In genomic region chr7:3300221-3300650, GRCh38 we compare ENCODE assay signal across 8 cellular contexts. TPM values are rescaled to one million over a fixed set of nuclear protein-coding genes. Genes with fewer than 3 reads are reported as not detected.
DNase-seq lines count a peak whose midpoint lies in the region; TF ChIP-seq lines count a peak whose summit lies in the region.

No MANE protein-coding gene starts in this region.

- no peak overlapping the region for H3K27ac Mint-ChIP-seq in activated T-cell treated with anti-CD3 and anti-CD28 coated beads, Interleukin-2, amount 50 U/mL, for 24 hours
- H3K27ac Mint-ChIP-seq in activated naive CD8-positive, alpha-beta T cell treated with anti-CD3 and anti-CD28 coated beads for 36 hours: no peak overlapping the region

- H3K36me3 Mint-ChIP-seq in activated T-cell treated with anti-CD3 and anti-CD28 coated beads, Interleukin-2, amount 50 U/mL, for 24 hours (ENCODE audit: low read depth): no peaks in the 10 kb centered on the region
- no peaks in the 10 kb centered on the region for H3K36me3 Mint-ChIP-seq in activated naive CD8-positive, alpha-beta T cell treated with anti-CD3 and anti-CD28 coated beads for 36 hours

- H3K9me3 ChIP-seq in tibial nerve: no peaks in the 10 kb centered on the region

- no peak overlapping the region for H3K27ac ChIP-seq in tibial nerve

- H3K27me3 ChIP-seq in tibial nerve: no peaks in the 10 kb centered on the region

- H3K4me1 Mint-ChIP-seq in activated T-cell treated with anti-CD3 and anti-CD28 coated beads, Interleukin-2, amount 50 U/mL, for 24 hours (ENCODE audit: low read depth): peaks cover 18% of the 10 kb centered on the region
- peaks cover 7% of the 10 kb centered on the region for H3K4me1 Mint-ChIP-seq in activated naive CD8-positive, alpha-beta T cell treated with anti-CD3 and anti-CD28 coated beads for 36 hours

- TF ChIP-seq CTCF in tibial nerve (IDR thresholded peaks at IDR 0.05): no peak

- H3K36me3 ChIP-seq in tibial nerve: no peaks in the 10 kb centered on the region

- no peak for TF ChIP-seq EP300 in tibial nerve (IDR thresholded peaks at IDR 0.05)

- peak overlapping the region; percentile 39 to 72 (median 51) for H3K4me3 ChIP-seq in tibial nerve

- H3K4me3 Mint-ChIP-seq in activated T-cell treated with anti-CD3 and anti-CD28 coated beads, Interleukin-2, amount 50 U/mL, for 24 hours: peak overlapping the region; percentile 56
- H3K4me3 Mint-ChIP-seq in activated naive CD8-positive, alpha-beta T cell treated with anti-CD3 and anti-CD28 coated beads for 36 hours: peak overlapping the region; percentile 42

- peaks cover 0 to 23% (median 6%) of the 10 kb centered on the region in 4 donors for H3K4me1 ChIP-seq in tibial nerve

- H3K9me3 Mint-ChIP-seq in activated T-cell treated with anti-CD3 and anti-CD28 coated beads, Interleukin-2, amount 50 U/mL, for 24 hours: no peaks in the 10 kb centered on the region
- no peaks in the 10 kb centered on the region for H3K9me3 Mint-ChIP-seq in activated naive CD8-positive, alpha-beta T cell treated with anti-CD3 and anti-CD28 coated beads for 36 hours

- no peak for TF ChIP-seq POLR2A in tibial nerve (IDR thresholded peaks at IDR 0.05)

- 1 to 3% methylated on average over 17 to 20 of the region's 20 CpGs for WGBS in tibial nerve, 2 donors

- H3K27me3 Mint-ChIP-seq in activated T-cell treated with anti-CD3 and anti-CD28 coated beads, Interleukin-2, amount 50 U/mL, for 24 hours: peaks cover 44% of the 10 kb centered on the region
- H3K27me3 Mint-ChIP-seq in activated naive CD8-positive, alpha-beta T cell treated with anti-CD3 and anti-CD28 coated beads for 36 hours: peaks cover 32% of the 10 kb centered on the region

- no peak for DNase-seq in activated T-cell treated with anti-CD3 and anti-CD28 coated beads, Interleukin-2, amount 50 U/mL, for 24 hours
- DNase-seq in activated T-cell treated with anti-CD3 and anti-CD28 coated beads for 4 hours (no peak), kidney tubule cell (ENCODE audit: low spot score) (peak; percentile 50), tibial nerve (ENCODE audit: low spot score in 2 of 2) (no peak), HT-29 (ENCODE audit: low spot score) (no peak), MV-4-11 (lab: John Stamatoyannopoulos, UW) (no peak), GDM1 (lab: John Stamatoyannopoulos, UW) (no peak)
- DNase-seq in activated naive CD8-positive, alpha-beta T cell treated with anti-CD3 and anti-CD28 coated beads for 36 hours: no peak

RNA-seq across cellular contexts. Expression of gene SDK1, which starts 0.8 kb away (rescaled TPM):
- total RNA-seq in activated naive CD8-positive, alpha-beta T cell treated with anti-CD3 and anti-CD28 coated beads for 36 hours: under 1 TPM; 0.49 to 0.54 TPM
- total RNA-seq in tibial nerve: 10 to 100 TPM in 3 of 4 donors, 1 to 10 TPM in 1; 8.2 to 16.2 (median 12.9) TPM
- total RNA-seq in HT-29 (2014; rRNA removed; shearing (Covaris generic)): not detected in 2 replicates
